In the genomic region with DNA sequence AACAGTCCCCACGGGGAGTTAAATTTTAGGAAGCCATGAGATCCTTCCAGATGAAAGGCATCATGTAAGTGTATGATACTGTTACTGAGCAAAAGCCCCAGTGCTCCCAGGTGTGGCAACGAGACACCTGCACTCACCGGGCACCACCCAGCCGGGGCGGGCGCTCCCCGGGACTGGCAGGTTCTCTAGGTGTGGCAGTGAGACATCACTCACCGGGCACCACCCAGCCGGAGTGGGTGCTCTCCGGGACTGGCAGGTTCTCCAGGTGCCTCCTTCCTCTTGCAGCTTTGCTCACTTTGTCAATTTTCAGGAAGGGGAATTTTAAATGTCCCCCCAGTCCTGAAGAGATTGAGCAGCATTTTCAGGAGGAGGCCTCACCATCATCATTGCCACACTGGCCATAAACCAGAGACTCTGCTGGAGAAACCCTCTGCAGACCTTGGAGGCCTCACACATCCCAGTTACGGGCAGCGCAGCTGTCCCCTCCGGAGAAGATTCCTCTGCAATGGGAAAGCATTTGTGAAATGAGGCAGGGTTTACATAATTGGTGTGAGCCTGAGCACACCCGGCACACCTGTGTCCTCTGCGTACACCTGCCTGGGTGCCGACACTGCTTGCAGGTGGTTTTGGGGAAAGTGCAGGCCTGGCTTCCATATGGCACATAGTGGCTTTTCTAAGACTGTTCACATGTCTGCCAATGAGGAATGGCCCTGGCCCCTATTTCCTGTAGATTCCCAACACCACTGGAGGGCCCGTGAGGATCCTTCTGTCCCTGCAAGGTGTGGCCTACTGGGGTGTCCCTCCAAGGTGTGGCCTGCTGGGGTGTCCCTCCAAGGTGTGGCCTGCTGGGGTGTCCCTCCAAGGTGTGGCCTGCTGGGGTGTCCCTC, we compare ENCODE assay signal across 19 cellular contexts.
DNase-seq lines count a peak whose midpoint lies in the region; ATAC-seq and TF ChIP-seq lines count a peak whose summit lies in the region.
"Had no signal": no experiment of that assay in that cellular context is flagged by ENCODE, and none has a peak within 500 bp of the region (broad histone marks: within the 10 kb centered on the region; RNA-seq: fewer than 3 reads in every experiment).

No MANE protein-coding gene starts in this region.

- ATAC-seq in WTC11 (no peak), mucosa of descending colon (peak; percentile 72)
- ATAC-seq: PC-3 had no signal

- no peak overlapping the region for H3K27ac ChIP-seq in coronary artery
- H3K27ac ChIP-seq in tibial artery, result no peak overlapping the region
- no peak overlapping the region for H3K27ac ChIP-seq in colonic mucosa
- H3K27ac ChIP-seq: HL-60 had no signal

- TF ChIP-seq CTCF in WTC11 (IDR thresholded peaks at IDR 0.05), result no peak
- TF ChIP-seq CTCF in coronary artery (IDR thresholded peaks at IDR 0.05), result no peak
- no peak for TF ChIP-seq CTCF in mucosa of descending colon (IDR thresholded peaks at IDR 0.05)
- no peak for TF ChIP-seq CTCF in tibial artery (IDR thresholded peaks at IDR 0.05)
- TF ChIP-seq CTCF in colonic mucosa (IDR thresholded peaks at IDR 0.05), result no peak

- peak; percentile 2 for DNase-seq in WTC11 (ENCODE audit: low spot score)
- DNase-seq in coronary artery (ENCODE audit: low spot score), result peak; percentile 67
- peak in 1 of 3 donors; percentile 64 for DNase-seq in mucosa of descending colon
- DNase-seq in tibial artery, result peak; percentile 10 to 41
- no peak for DNase-seq in DMS 273 (lab: John Stamatoyannopoulos, UW; ENCODE audit: unreplicated experiment)
- no peak for DNase-seq in colonic mucosa
- DNase-seq in NCI-H510A treated with DMSO at 0.1 percent for 48 hours (lab: John Stamatoyannopoulos, UW), result no peak
- DNase-seq: BE2C; CD4-positive, alpha-beta memory T cell; DND-41; GDM1; GOT3; KBM-7; NCI-H1436 treated with DMSO at 0.1 percent for 48 hours; NCI-H226; NCI-H69; NK-92 treated with Interleukin-12 subunit alpha and Interleukin-12 subunit beta, amount 100 ng/mL, for 24 hours; PC-3 had no signal

- H3K9me3 Mint-ChIP-seq in WTC11, result peaks cover 4% of the 10 kb centered on the region; the same call in 1 of the 2 replicates

- no peaks in the 10 kb centered on the region for H3K4me1 Mint-ChIP-seq in WTC11
- H3K4me1 Mint-ChIP-seq: CD4-positive, alpha-beta memory T cell had no signal

- no peaks in the 10 kb centered on the region for H3K36me3 Mint-ChIP-seq in WTC11

- CTCF ChIA-PET in WTC11 (lab: Charles Lee), result no interaction called here

- intact Hi-C loops in mucosa of descending colon (cut with DNase I, micrococcal nuclease), result no loop called here
- intact Hi-C loops in tibial artery (cut with DNase I; ENCODE audit: low total_unique reads), result no loop called here
- intact Hi-C loops in colonic mucosa (cut with DNase I), result no loop called here

- no peak overlapping the region for H3K27ac Mint-ChIP-seq in WTC11
- H3K27ac Mint-ChIP-seq: CD4-positive, alpha-beta memory T cell had no signal

- H3K4me1 ChIP-seq in mucosa of descending colon (ENCODE audit: low read depth) (no peaks in the 10 kb centered on the region), tibial artery (no peaks in the 10 kb centered on the region), colonic mucosa (no peaks in the 10 kb centered on the region)
- H3K4me1 ChIP-seq: BE2C had no signal

- no peaks in the 10 kb centered on the region; the same call in 1 of the 2 replicates for H3K27me3 Mint-ChIP-seq in WTC11 (ENCODE audit: low read depth)
- H3K27me3 Mint-ChIP-seq: CD4-positive, alpha-beta memory T cell had no signal

- H3K4me3 Mint-ChIP-seq in WTC11, result no peak overlapping the region
- H3K4me3 Mint-ChIP-seq: CD4-positive, alpha-beta memory T cell had no signal

- H3K36me3 ChIP-seq in mucosa of descending colon (ENCODE audit: low read depth) (no peaks in the 10 kb centered on the region), tibial artery (peaks cover 7 to 30% (median 20%) of the 10 kb centered on the region in 3 donors), colonic mucosa (no peaks in the 10 kb centered on the region)
- H3K36me3 ChIP-seq: BE2C had no signal

- POLR2A ChIA-PET in WTC11 (lab: Charles Lee), result no interaction called here

- H3K4me3 ChIP-seq in coronary artery, result no peak overlapping the region
- H3K4me3 ChIP-seq in mucosa of descending colon, result no peak overlapping the region
- H3K4me3 ChIP-seq in tibial artery, result no peak overlapping the region
- no peak overlapping the region for H3K4me3 ChIP-seq in colonic mucosa

- H3K9me3 ChIP-seq in mucosa of descending colon (no peaks in the 10 kb centered on the region), tibial artery (no peaks in the 10 kb centered on the region), colonic mucosa (no peaks in the 10 kb centered on the region)
- H3K9me3 ChIP-seq: BE2C had no signal

- no peak overlapping the region for H3K9ac ChIP-seq in colonic mucosa (ENCODE audit: low read depth in 2 of 2, low read length in 2 of 2)

- H3K27me3 ChIP-seq in tibial artery, result no peaks in the 10 kb centered on the region
- H3K27me3 ChIP-seq in colonic mucosa, result no peaks in the 10 kb centered on the region
- H3K27me3 ChIP-seq: BE2C had no signal

TF ChIP-seq in WTC11, 78 proteins besides CTCF, POLR2A, EP300 and RAD21 (continues in another document):
- no peak for TF ChIP-seq ZNF232 (CRISPR knock-in tag; IDR thresholded peaks at IDR 0.05)
- TF ChIP-seq HMGXB4 (CRISPR knock-in tag; IDR thresholded peaks at IDR 0.05), result no peak
- TF ChIP-seq, protein P1, sequence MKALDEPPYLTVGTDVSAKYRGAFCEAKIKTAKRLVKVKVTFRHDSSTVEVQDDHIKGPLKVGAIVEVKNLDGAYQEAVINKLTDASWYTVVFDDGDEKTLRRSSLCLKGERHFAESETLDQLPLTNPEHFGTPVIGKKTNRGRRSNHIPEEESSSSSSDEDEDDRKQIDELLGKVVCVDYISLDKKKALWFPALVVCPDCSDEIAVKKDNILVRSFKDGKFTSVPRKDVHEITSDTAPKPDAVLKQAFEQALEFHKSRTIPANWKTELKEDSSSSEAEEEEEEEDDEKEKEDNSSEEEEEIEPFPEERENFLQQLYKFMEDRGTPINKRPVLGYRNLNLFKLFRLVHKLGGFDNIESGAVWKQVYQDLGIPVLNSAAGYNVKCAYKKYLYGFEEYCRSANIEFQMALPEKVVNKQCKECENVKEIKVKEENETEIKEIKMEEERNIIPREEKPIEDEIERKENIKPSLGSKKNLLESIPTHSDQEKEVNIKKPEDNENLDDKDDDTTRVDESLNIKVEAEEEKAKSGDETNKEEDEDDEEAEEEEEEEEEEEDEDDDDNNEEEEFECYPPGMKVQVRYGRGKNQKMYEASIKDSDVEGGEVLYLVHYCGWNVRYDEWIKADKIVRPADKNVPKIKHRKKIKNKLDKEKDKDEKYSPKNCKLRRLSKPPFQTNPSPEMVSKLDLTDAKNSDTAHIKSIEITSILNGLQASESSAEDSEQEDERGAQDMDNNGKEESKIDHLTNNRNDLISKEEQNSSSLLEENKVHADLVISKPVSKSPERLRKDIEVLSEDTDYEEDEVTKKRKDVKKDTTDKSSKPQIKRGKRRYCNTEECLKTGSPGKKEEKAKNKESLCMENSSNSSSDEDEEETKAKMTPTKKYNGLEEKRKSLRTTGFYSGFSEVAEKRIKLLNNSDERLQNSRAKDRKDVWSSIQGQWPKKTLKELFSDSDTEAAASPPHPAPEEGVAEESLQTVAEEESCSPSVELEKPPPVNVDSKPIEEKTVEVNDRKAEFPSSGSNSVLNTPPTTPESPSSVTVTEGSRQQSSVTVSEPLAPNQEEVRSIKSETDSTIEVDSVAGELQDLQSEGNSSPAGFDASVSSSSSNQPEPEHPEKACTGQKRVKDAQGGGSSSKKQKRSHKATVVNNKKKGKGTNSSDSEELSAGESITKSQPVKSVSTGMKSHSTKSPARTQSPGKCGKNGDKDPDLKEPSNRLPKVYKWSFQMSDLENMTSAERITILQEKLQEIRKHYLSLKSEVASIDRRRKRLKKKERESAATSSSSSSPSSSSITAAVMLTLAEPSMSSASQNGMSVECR (CRISPR knock-in tag; IDR thresholded peaks at IDR 0.05; ENCODE audit: borderline replicate concordance), result no peak
- no peak for TF ChIP-seq MLX (CRISPR knock-in tag; IDR thresholded peaks at IDR 0.05)
- TF ChIP-seq, protein P2, sequence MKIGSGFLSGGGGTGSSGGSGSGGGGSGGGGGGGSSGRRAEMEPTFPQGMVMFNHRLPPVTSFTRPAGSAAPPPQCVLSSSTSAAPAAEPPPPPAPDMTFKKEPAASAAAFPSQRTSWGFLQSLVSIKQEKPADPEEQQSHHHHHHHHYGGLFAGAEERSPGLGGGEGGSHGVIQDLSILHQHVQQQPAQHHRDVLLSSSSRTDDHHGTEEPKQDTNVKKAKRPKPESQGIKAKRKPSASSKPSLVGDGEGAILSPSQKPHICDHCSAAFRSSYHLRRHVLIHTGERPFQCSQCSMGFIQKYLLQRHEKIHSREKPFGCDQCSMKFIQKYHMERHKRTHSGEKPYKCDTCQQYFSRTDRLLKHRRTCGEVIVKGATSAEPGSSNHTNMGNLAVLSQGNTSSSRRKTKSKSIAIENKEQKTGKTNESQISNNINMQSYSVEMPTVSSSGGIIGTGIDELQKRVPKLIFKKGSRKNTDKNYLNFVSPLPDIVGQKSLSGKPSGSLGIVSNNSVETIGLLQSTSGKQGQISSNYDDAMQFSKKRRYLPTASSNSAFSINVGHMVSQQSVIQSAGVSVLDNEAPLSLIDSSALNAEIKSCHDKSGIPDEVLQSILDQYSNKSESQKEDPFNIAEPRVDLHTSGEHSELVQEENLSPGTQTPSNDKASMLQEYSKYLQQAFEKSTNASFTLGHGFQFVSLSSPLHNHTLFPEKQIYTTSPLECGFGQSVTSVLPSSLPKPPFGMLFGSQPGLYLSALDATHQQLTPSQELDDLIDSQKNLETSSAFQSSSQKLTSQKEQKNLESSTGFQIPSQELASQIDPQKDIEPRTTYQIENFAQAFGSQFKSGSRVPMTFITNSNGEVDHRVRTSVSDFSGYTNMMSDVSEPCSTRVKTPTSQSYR (CRISPR knock-in tag; IDR thresholded peaks at IDR 0.05), result no peak

Comparison
In these comparisons a context has a peak if more than half of its experiments do, and no peak if none do; other contexts are left out.
1. DNase-seq: peak in WTC11 (single experiment), coronary artery (single experiment) and tibial artery (2 of 2); none in DMS 273 (single experiment), colonic mucosa (single experiment) and NCI-H510A treated with DMSO at 0.1 percent for 48 hours (single experiment).